Comparison of ENCODE assay signal across 15 cellular contexts in the genomic region with DNA sequence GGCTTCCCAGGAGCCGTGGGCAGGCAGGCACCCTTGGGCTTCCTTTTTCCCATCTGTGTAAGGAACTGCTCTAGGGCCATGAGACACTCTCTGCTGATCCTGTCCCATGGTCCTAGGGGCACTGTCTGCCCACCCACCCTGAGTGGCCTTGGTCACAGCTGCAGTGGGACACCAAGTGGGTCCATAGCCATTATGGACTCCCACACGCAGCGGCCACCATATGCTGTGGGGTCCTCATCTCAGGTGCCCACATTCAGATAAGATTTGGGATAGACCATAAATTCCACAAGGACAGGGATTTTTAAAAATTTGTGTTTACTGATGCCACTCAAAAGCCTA.
DNase-seq lines count a peak whose midpoint lies in the region; ATAC-seq and TF ChIP-seq lines count a peak whose summit lies in the region.
"Had no signal": no experiment of that assay in that cellular context is flagged by ENCODE, and none has a peak within 500 bp of the region (broad histone marks: within the 10 kb centered on the region; RNA-seq: fewer than 3 reads in every experiment).

No MANE protein-coding gene starts in this region.

- WGBS in IMR-90 (ENCODE audit: extremely low coverage in 2 of 2, insufficient read length in 1 of 2), 2 experiments, result no CpG with 5 or more reads among the region's 3 CpGs
- WGBS in trophoblast cell (ENCODE audit: extremely low coverage, insufficient coverage, insufficient read length), result no CpG with 5 or more reads among the region's 3 CpGs

- H3K79me1 ChIP-seq in IMR-90 (ENCODE audit: low read depth in 1 of 2, low read length in 2 of 2) (peaks cover 3 to 8% of the 10 kb centered on the region in 2 experiments; a peak in 2 of 4 replicates), trophoblast cell (ENCODE audit: low read length) (peaks cover 2% of the 10 kb centered on the region)

- H3K27ac ChIP-seq in IMR-90 (ENCODE audit: insufficient read depth, low read length), result peak overlapping the region; percentile 52; the same call in 1 of the 2 replicates
- no peak overlapping the region for H3K27ac ChIP-seq in trophoblast cell (ENCODE audit: low read depth, low read length)
- H3K27ac ChIP-seq: HL-60 had no signal

- no peaks in the 10 kb centered on the region for H3K79me2 ChIP-seq in trophoblast cell (ENCODE audit: control insufficient read depth, insufficient read depth, low read length, poor library complexity)

- no peak overlapping the region for H3K4me3 ChIP-seq in IMR-90 (ENCODE audit: insufficient read depth, low read depth, low read length)
- H3K4me3 ChIP-seq in trophoblast cell (ENCODE audit: low read depth, low read length), result no peak overlapping the region
- H3K4me3 ChIP-seq: A549 had no signal

- CTCF ChIA-PET in activated CD8-positive, alpha-beta memory T cell treated with anti-CD3 and anti-CD28 coated beads, Interleukin-2, amount 10 ng/mL, durations not matched to agents 7 days and 5 days (lab: Charles Lee), result no interaction called here
- CTCF ChIA-PET in IMR-90 (lab: Yijun Ruan, JAX), result no interaction called here

- intact Hi-C loops in IMR-90 (cut with micrococcal nuclease), result no loop called here
- intact Hi-C loops in activated T-helper 2 cell treated with anti-CD3 and anti-CD28 coated beads, Interferon-gamma antibody, Interleukin-2, Interleukin-4, amounts not matched to agents 10 μg/mL and 5 μg/mL and 100 μg/mL, durations not matched to agents 14 hours and 24 hours and 36 hours (cut with micrococcal nuclease), result no loop called here

- peaks cover 2% of the 10 kb centered on the region for H3K9me3 Mint-ChIP-seq in activated CD8-positive, alpha-beta memory T cell treated with anti-CD3 and anti-CD28 coated beads, Interleukin-2, amount 10 ng/mL, durations not matched to agents 7 days and 5 days (ENCODE audit: low read depth)
- H3K9me3 Mint-ChIP-seq in activated T-helper 2 cell treated with anti-CD3 and anti-CD28 coated beads, Interferon-gamma antibody, Interleukin-2, Interleukin-4, amounts not matched to agents 10 μg/mL and 5 μg/mL and 100 μg/mL, durations not matched to agents 14 hours and 24 hours and 36 hours, result no peaks in the 10 kb centered on the region
- H3K9me3 Mint-ChIP-seq: CD8-positive, alpha-beta memory T cell had no signal

- H4K5ac ChIP-seq in IMR-90 (ENCODE audit: low read depth, low read length), result no peak overlapping the region; the same call in 1 of the 2 replicates

- H2BK120ac ChIP-seq in IMR-90 (ENCODE audit: low read depth, low read length), result peak overlapping the region; percentile 98
- no peak overlapping the region for H2BK120ac ChIP-seq in trophoblast cell (ENCODE audit: insufficient read depth, low read length, poor library complexity)

- H3K27me3 ChIP-seq in IMR-90 (ENCODE audit: control insufficient read depth, insufficient read depth, low read length) (no peaks in the 10 kb centered on the region), trophoblast cell (ENCODE audit: insufficient read depth, low read length) (no peaks in the 10 kb centered on the region)
- H3K27me3 ChIP-seq: BE2C had no signal

- no peak overlapping the region for H3K9ac ChIP-seq in IMR-90 (ENCODE audit: low read depth, low read length)
- H3K9ac ChIP-seq in trophoblast cell (ENCODE audit: low read length), result no peak overlapping the region

- no peaks in the 10 kb centered on the region for H4K20me1 ChIP-seq in IMR-90 (ENCODE audit: insufficient read depth, low read length)

- H2AFZ ChIP-seq in IMR-90 (replicated peaks; ENCODE audit: low read length, poor library complexity), result peak overlapping the region; percentile 33
- no peak overlapping the region for H2AFZ ChIP-seq in trophoblast cell (ENCODE audit: insufficient read depth, low read length, poor library complexity)

- no peak for ATAC-seq in activated CD8-positive, alpha-beta memory T cell treated with anti-CD3 and anti-CD28 coated beads, Interleukin-2, amount 10 ng/mL, durations not matched to agents 7 days and 5 days
- no peak for ATAC-seq in IMR-90 (ENCODE audit: low read depth)
- no peak for ATAC-seq in omental fat pad (ENCODE audit: low FRiP score)
- ATAC-seq: A549, HCT116 had no signal

- H3K4me2 ChIP-seq in IMR-90 (ENCODE audit: low read depth, low read length), result no peak overlapping the region
- no peak overlapping the region for H3K4me2 ChIP-seq in trophoblast cell (ENCODE audit: low read length)
- H3K4me2 ChIP-seq: A549 had no signal

- no peaks in the 10 kb centered on the region for H3K36me3 ChIP-seq in IMR-90 (ENCODE audit: control insufficient read depth, insufficient read depth, low read length)
- H3K36me3 ChIP-seq in trophoblast cell (ENCODE audit: control insufficient read depth in 1 of 2, insufficient read depth in 2 of 2, low read length in 2 of 2), result no peaks in the 10 kb centered on the region
- H3K36me3 ChIP-seq: BE2C had no signal

- no peaks in the 10 kb centered on the region for H3K9me3 ChIP-seq in IMR-90 (ENCODE audit: control insufficient read depth, insufficient read depth, low read length)
- no peaks in the 10 kb centered on the region for H3K9me3 ChIP-seq in trophoblast cell (ENCODE audit: insufficient read depth, low read depth, low read length)
- H3K9me3 ChIP-seq: A549, BE2C, Caco-2 had no signal

- no peak for TF ChIP-seq CTCF in IMR-90 (conservative IDR thresholded peaks at IDR 0.05; ENCODE audit: low read depth, low read length)
- TF ChIP-seq CTCF in omental fat pad (IDR thresholded peaks at IDR 0.05), result no peak

- H3K36me3 Mint-ChIP-seq in activated CD8-positive, alpha-beta memory T cell treated with anti-CD3 and anti-CD28 coated beads, Interleukin-2, amount 10 ng/mL, durations not matched to agents 7 days and 5 days, result peaks cover 6% of the 10 kb centered on the region
- no peaks in the 10 kb centered on the region for H3K36me3 Mint-ChIP-seq in activated T-helper 2 cell treated with anti-CD3 and anti-CD28 coated beads, Interferon-gamma antibody, Interleukin-2, Interleukin-4, amounts not matched to agents 10 μg/mL and 5 μg/mL and 100 μg/mL, durations not matched to agents 14 hours and 24 hours and 36 hours (ENCODE audit: low read depth)
- H3K36me3 Mint-ChIP-seq: CD8-positive, alpha-beta memory T cell had no signal

- H3K56ac ChIP-seq in IMR-90 (ENCODE audit: extremely low read depth, insufficient read depth, low read length), result no peak overlapping the region

- no peak for TF ChIP-seq RAD21 in IMR-90 (IDR thresholded peaks at IDR 0.05; ENCODE audit: low read length)

- H4K8ac ChIP-seq in IMR-90 (ENCODE audit: low read depth in 2 of 2, low read length in 2 of 2) (peak overlapping the region; percentile 88 to 91; a peak in 2 of 4 replicates), trophoblast cell (ENCODE audit: low read depth, low read length) (no peak overlapping the region)

- dilution Hi-C loops in IMR-90 (cut with HindIII; ENCODE audit: low sequenced_read_pairs, unreplicated experiment), result no loop called here

- H2AK9ac ChIP-seq in IMR-90 (replicated peaks; ENCODE audit: low read depth, low read length, poor library complexity), result no peak overlapping the region

- peaks cover 14% of the 10 kb centered on the region for H3K9me1 ChIP-seq in IMR-90 (ENCODE audit: insufficient read depth, low read length)

- no peak for TF ChIP-seq POLR2A in IMR-90 (IDR thresholded peaks at IDR 0.05; ENCODE audit: low read depth, low read length)

- H2BK12ac ChIP-seq in trophoblast cell (ENCODE audit: low read length), result no peak overlapping the region

- peaks cover 10% of the 10 kb centered on the region for H3K4me1 ChIP-seq in IMR-90 (ENCODE audit: control insufficient read depth, insufficient read depth, low read length)
- peaks cover 0 to 5% of the 10 kb centered on the region in 2 experiments for H3K4me1 ChIP-seq in trophoblast cell (ENCODE audit: control insufficient read depth in 1 of 2, insufficient read depth in 2 of 2, low read length in 2 of 2)
- H3K4me1 ChIP-seq: BE2C, Caco-2 had no signal

- H2AK5ac ChIP-seq in IMR-90 (ENCODE audit: low read depth, low read length) (peak overlapping the region; percentile 99), trophoblast cell (ENCODE audit: low read length) (peak overlapping the region; percentile 31)

- H3K27me3 Mint-ChIP-seq in activated CD8-positive, alpha-beta memory T cell treated with anti-CD3 and anti-CD28 coated beads, Interleukin-2, amount 10 ng/mL, durations not matched to agents 7 days and 5 days, result no peaks in the 10 kb centered on the region
- H3K27me3 Mint-ChIP-seq in activated T-helper 2 cell treated with anti-CD3 and anti-CD28 coated beads, Interferon-gamma antibody, Interleukin-2, Interleukin-4, amounts not matched to agents 10 μg/mL and 5 μg/mL and 100 μg/mL, durations not matched to agents 14 hours and 24 hours and 36 hours (ENCODE audit: low read depth), result no peaks in the 10 kb centered on the region
- H3K27me3 Mint-ChIP-seq: CD8-positive, alpha-beta memory T cell had no signal

- no peak overlapping the region for H3K27ac Mint-ChIP-seq in activated CD8-positive, alpha-beta memory T cell treated with anti-CD3 and anti-CD28 coated beads, Interleukin-2, amount 10 ng/mL, durations not matched to agents 7 days and 5 days
- H3K27ac Mint-ChIP-seq in activated T-helper 2 cell treated with anti-CD3 and anti-CD28 coated beads, Interferon-gamma antibody, Interleukin-2, Interleukin-4, amounts not matched to agents 10 μg/mL and 5 μg/mL and 100 μg/mL, durations not matched to agents 14 hours and 24 hours and 36 hours, result peak overlapping the region; percentile 43
- H3K27ac Mint-ChIP-seq: CD8-positive, alpha-beta memory T cell had no signal

- H2BK5ac ChIP-seq in IMR-90 (ENCODE audit: low read depth, low read length, poor library complexity, severe bottlenecking), result peak overlapping the region; percentile 98
- H2BK5ac ChIP-seq in trophoblast cell (ENCODE audit: low read depth, low read length, poor library complexity), result no peak overlapping the region

- in situ Hi-C loops in IMR-90 (cut with MboI; ENCODE audit: low sequenced_read_pairs), result no loop called here

- H2BK20ac ChIP-seq in IMR-90 (ENCODE audit: low read depth, low read length), result peak overlapping the region; percentile 98; the same call in 1 of the 2 replicates

- no peak overlapping the region for H4K12ac ChIP-seq in trophoblast cell (ENCODE audit: low read depth, low read length)

- H2BK15ac ChIP-seq in IMR-90 (ENCODE audit: low read depth, low read length), result peak overlapping the region; percentile 90; the same call in 2 of the 3 replicates

- H3K4me3 Mint-ChIP-seq in activated CD8-positive, alpha-beta memory T cell treated with anti-CD3 and anti-CD28 coated beads, Interleukin-2, amount 10 ng/mL, durations not matched to agents 7 days and 5 days, result no peak overlapping the region
- H3K4me3 Mint-ChIP-seq in activated T-helper 2 cell treated with anti-CD3 and anti-CD28 coated beads, Interferon-gamma antibody, Interleukin-2, Interleukin-4, amounts not matched to agents 10 μg/mL and 5 μg/mL and 100 μg/mL, durations not matched to agents 14 hours and 24 hours and 36 hours (ENCODE audit: low read depth), result no peak overlapping the region
- H3K4me3 Mint-ChIP-seq: CD8-positive, alpha-beta memory T cell had no signal

- H3K4ac ChIP-seq in IMR-90 (ENCODE audit: low read depth, low read length) (peak overlapping the region; percentile 98; the same call in 1 of the 2 replicates), trophoblast cell (ENCODE audit: low read depth, low read length) (no peak overlapping the region)

- BruUV-seq in IMR-90 (replicated peaks; lab: Mats Ljungman, UMichigan), result no TSS peak

- peaks cover 41% of the 10 kb centered on the region for H3K4me1 Mint-ChIP-seq in activated CD8-positive, alpha-beta memory T cell treated with anti-CD3 and anti-CD28 coated beads, Interleukin-2, amount 10 ng/mL, durations not matched to agents 7 days and 5 days
- peaks cover 42% of the 10 kb centered on the region for H3K4me1 Mint-ChIP-seq in activated T-helper 2 cell treated with anti-CD3 and anti-CD28 coated beads, Interferon-gamma antibody, Interleukin-2, Interleukin-4, amounts not matched to agents 10 μg/mL and 5 μg/mL and 100 μg/mL, durations not matched to agents 14 hours and 24 hours and 36 hours (ENCODE audit: low read depth)

- H4K91ac ChIP-seq in IMR-90 (ENCODE audit: insufficient read depth, low read depth, low read length) (peak overlapping the region; percentile 98), trophoblast cell (ENCODE audit: low read depth, low read length) (no peak overlapping the region)

- H3K23ac ChIP-seq in IMR-90 (ENCODE audit: low read depth, low read length) (no peak overlapping the region), trophoblast cell (ENCODE audit: low read length) (no peak overlapping the region)

- DNase-seq in activated CD8-positive, alpha-beta memory T cell treated with anti-CD3 and anti-CD28 coated beads, Interleukin-2, amount 50 U/mL, for 48 hours, result peak; percentile 47
- DNase-seq in activated CD8-positive, alpha-beta memory T cell treated with anti-CD3 and anti-CD28 coated beads, Interleukin-2, amount 10 ng/mL, durations not matched to agents 7 days and 5 days, result no peak
- no peak for DNase-seq in IMR-90
- no peak for DNase-seq in activated T-helper 2 cell treated with anti-CD3 and anti-CD28 coated beads, Interferon-gamma antibody, Interleukin-2, Interleukin-4, amounts not matched to agents 10 μg/mL and 5 μg/mL and 100 μg/mL, durations not matched to agents 14 hours and 24 hours and 36 hours (ENCODE audit: low spot score)
- no peak for DNase-seq in trophoblast cell
- no peak for DNase-seq in omental fat pad (ENCODE audit: low spot score)
- no peak for DNase-seq in NCI-H526 (lab: John Stamatoyannopoulos, UW)
- DNase-seq: BE2C; Caco-2; CD8-positive, alpha-beta memory T cell; DND-41; GDM1 had no signal

- POLR2A ChIA-PET in IMR-90 (lab: Charles Lee; ENCODE audit: unreplicated experiment), result no interaction called here

- H3K14ac ChIP-seq in IMR-90 (replicated peaks; ENCODE audit: low read depth, low read length) (peak overlapping the region; percentile 91), trophoblast cell (ENCODE audit: low read length) (peak overlapping the region; percentile 41)

- H3K18ac ChIP-seq in IMR-90 (ENCODE audit: low read depth, low read length) (peak overlapping the region; percentile 36; the same call in 1 of the 2 replicates), trophoblast cell (ENCODE audit: low read length) (no peak overlapping the region)
